In the genomic region with DNA sequence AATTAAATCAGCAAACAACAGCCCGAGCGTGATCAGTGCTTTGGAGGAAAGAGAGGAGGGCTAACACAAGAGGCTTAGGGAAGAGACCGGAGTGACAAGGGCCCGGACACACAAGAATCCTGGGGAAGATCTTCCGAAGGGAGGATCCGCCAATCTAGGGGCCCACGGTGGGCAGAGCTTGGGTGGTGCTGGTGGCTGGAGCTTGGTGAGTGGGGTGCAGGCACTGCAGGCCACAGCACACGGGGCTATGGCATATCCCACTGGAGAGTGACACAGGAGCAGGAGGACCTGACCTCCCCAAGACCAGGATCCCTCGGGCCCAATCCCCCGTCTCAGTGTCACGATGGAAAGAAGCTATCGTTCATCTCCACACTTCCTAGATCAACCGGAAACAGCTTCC, we compare ENCODE assay signal across 26 cellular contexts.
A peak's percentile ranks its signal among the peaks of the same experiment; 100 is the strongest.
DNase-seq lines count a peak whose midpoint lies in the region; ATAC-seq, FAIRE-seq and TF ChIP-seq lines count a peak whose summit lies in the region.
"Had no signal": no experiment of that assay in that cellular context is flagged by ENCODE, and none has a peak within 500 bp of the region (broad histone marks: within the 10 kb centered on the region; RNA-seq: fewer than 3 reads in every experiment).

No MANE protein-coding gene starts in this region.

- intact Hi-C loops in kidney (cut with DNase I): no loop called here
- intact Hi-C loops in spleen (cut with DNase I; ENCODE audit: low total_unique reads): no loop called here

- FAIRE-seq in kidney (lab: Jason Lieb, UNC): no peak
- FAIRE-seq: A549, D721Med, GM12891, GM18507, H54 had no signal

- H3K9me3 ChIP-seq in kidney (ENCODE audit: control insufficient read depth in 1 of 2, low read length in 2 of 2): no peaks in the 10 kb centered on the region
- H3K9me3 ChIP-seq in osteoblast (ENCODE audit: low read depth, low read length): no peaks in the 10 kb centered on the region
- no peaks in the 10 kb centered on the region for H3K9me3 ChIP-seq in spleen
- H3K9me3 ChIP-seq: A549; BLaER1 treated with 17β-estradiol and CSF1 and Interleukin-3, amounts not matched to agents 10 nM and 100 nM had no signal

- 86 to 93% (median 89%) methylated on average over 13 of the region's 13 CpGs for WGBS in spleen, 5 donors

- H3K36me3 Mint-ChIP-seq in activated naive CD4-positive, alpha-beta T cell treated with anti-CD3 and anti-CD28 coated beads, Interleukin-2, amount 50 U/mL, for 72 hours: no peaks in the 10 kb centered on the region
- H3K36me3 Mint-ChIP-seq: CD14-positive monocyte; CD8-positive, alpha-beta memory T cell had no signal

- DNase-seq in H7: peak; percentile 26
- DNase-seq in kidney: peak; percentile 46
- peak; percentile 14 for DNase-seq in osteoblast (ENCODE audit: insufficient read length, low spot score, missing footprints)
- peak; percentile 27 for DNase-seq in spleen
- no peak for DNase-seq in T-helper 1 cell
- DNase-seq in NCI-H2029 treated with DMSO at 0.1 percent for 48 hours (lab: John Stamatoyannopoulos, UW): no peak
- DNase-seq in activated naive CD4-positive, alpha-beta T cell treated with anti-CD3 and anti-CD28 coated beads, Interleukin-2, amount 50 U/mL, for 72 hours (ENCODE audit: low spot score in 2 of 2): no peak
- DNase-seq: 8988T; ACHN; AML-193; BE2C; CD4-positive, alpha-beta T cell; CD8-positive, alpha-beta memory T cell; DMS53; DMS79 treated with DMSO at 0.1 percent for 48 hours; GF-D8; GOT3; HCEC 1CT had no signal

- H3K27ac ChIP-seq in kidney (ENCODE audit: low read depth in 2 of 2, low read length in 2 of 2) (no peak overlapping the region), osteoblast (ENCODE audit: low read depth, low read length) (no peak overlapping the region), spleen (no peak overlapping the region)
- H3K27ac ChIP-seq: A549; BLaER1 treated with 17β-estradiol and CSF1 and Interleukin-3, amounts not matched to agents 10 nM and 100 nM had no signal

- ATAC-seq in GM18511 (IDR thresholded peaks at IDR 0.05; ENCODE audit: unreplicated experiment): no peak
- no peak for ATAC-seq in activated naive CD4-positive, alpha-beta T cell treated with anti-CD3 and anti-CD28 coated beads, Interleukin-2, amount 50 U/mL, for 72 hours
- ATAC-seq: A549 had no signal

- H3K9ac ChIP-seq in kidney (ENCODE audit: low read length in 2 of 2): no peak overlapping the region
- H3K9ac ChIP-seq: BLaER1 treated with 17β-estradiol and CSF1 and Interleukin-3, amounts not matched to agents 10 nM and 100 nM had no signal

- no peak overlapping the region for H3K27ac Mint-ChIP-seq in activated naive CD4-positive, alpha-beta T cell treated with anti-CD3 and anti-CD28 coated beads, Interleukin-2, amount 50 U/mL, for 72 hours
- H3K27ac Mint-ChIP-seq: CD14-positive monocyte; CD4-positive, alpha-beta T cell; CD8-positive, alpha-beta memory T cell had no signal

- TF ChIP-seq CTCF in kidney (IDR thresholded peaks at IDR 0.05; ENCODE audit: borderline replicate concordance, extremely low read depth, insufficient read depth) (no peak), osteoblast (IDR thresholded peaks at IDR 0.05; ENCODE audit: extremely low read depth, low read depth, low read length) (no peak), spleen (IDR thresholded peaks at IDR 0.05 in 8 of 11, conservative IDR thresholded peaks at IDR 0.05 in 3 of 11) (no peak)

- no peaks in the 10 kb centered on the region for H3K79me2 ChIP-seq in osteoblast (ENCODE audit: insufficient read depth, low read length)

- no peaks in the 10 kb centered on the region for H3K36me3 ChIP-seq in H7 (replicated peaks; ENCODE audit: control insufficient read depth, insufficient read depth, low read length)
- no peaks in the 10 kb centered on the region for H3K36me3 ChIP-seq in kidney (ENCODE audit: control insufficient read depth in 1 of 2, insufficient read depth in 2 of 2, low read length in 2 of 2)
- H3K36me3 ChIP-seq in osteoblast (ENCODE audit: insufficient read depth, low read length): no peaks in the 10 kb centered on the region
- peaks cover 0 to 22% (median 4%) of the 10 kb centered on the region in 6 donors for H3K36me3 ChIP-seq in spleen
- H3K36me3 ChIP-seq: BE2C; BLaER1 treated with 17β-estradiol and CSF1 and Interleukin-3, amounts not matched to agents 10 nM and 100 nM had no signal

- H3K4me2 ChIP-seq in osteoblast (ENCODE audit: insufficient read depth, low read length): no peak overlapping the region
- H3K4me2 ChIP-seq: A549; BLaER1 treated with 17β-estradiol and CSF1 and Interleukin-3, amounts not matched to agents 10 nM and 100 nM had no signal

- no peak overlapping the region for H2AFZ ChIP-seq in osteoblast (ENCODE audit: low read length)

- H4K20me1 ChIP-seq in osteoblast (ENCODE audit: insufficient read depth, low read length): no peaks in the 10 kb centered on the region
- H4K20me1 ChIP-seq: BLaER1 treated with 17β-estradiol and CSF1 and Interleukin-3, amounts not matched to agents 10 nM and 100 nM had no signal

- TF ChIP-seq POLR2A in spleen (IDR thresholded peaks at IDR 0.05): no peak

- H3K4me3 ChIP-seq in H7 (ENCODE audit: insufficient read depth, low read depth, low read length) (no peak overlapping the region), kidney (ENCODE audit: low read length in 2 of 2) (no peak overlapping the region), osteoblast (ENCODE audit: insufficient read depth, low read length) (no peak overlapping the region), spleen (no peak overlapping the region)
- H3K4me3 ChIP-seq: A549; BLaER1 treated with 17β-estradiol and CSF1 and Interleukin-3, amounts not matched to agents 10 nM and 100 nM had no signal

- H3K4me1 ChIP-seq in kidney (ENCODE audit: control insufficient read depth in 1 of 2, insufficient read depth in 1 of 2, low read depth in 1 of 2, low read length in 2 of 2) (no peaks in the 10 kb centered on the region), osteoblast (ENCODE audit: insufficient read depth, low read length) (no peaks in the 10 kb centered on the region), spleen (peaks cover 0 to 6% (median 0%) of the 10 kb centered on the region in 6 donors)
- H3K4me1 ChIP-seq: A549, BE2C had no signal

- H3K27me3 ChIP-seq in H7 (ENCODE audit: control insufficient read depth, insufficient read depth, low read length) (no peaks in the 10 kb centered on the region), osteoblast (ENCODE audit: insufficient read depth, low read length) (no peaks in the 10 kb centered on the region), spleen (replicated peaks in 1 of 7) (no peaks in the 10 kb centered on the region)
- H3K27me3 ChIP-seq: BE2C; BLaER1 treated with 17β-estradiol and CSF1 and Interleukin-3, amounts not matched to agents 10 nM and 100 nM had no signal

- H3K9me3 Mint-ChIP-seq in activated naive CD4-positive, alpha-beta T cell treated with anti-CD3 and anti-CD28 coated beads, Interleukin-2, amount 50 U/mL, for 72 hours: no peaks in the 10 kb centered on the region
- H3K9me3 Mint-ChIP-seq: CD4-positive, alpha-beta T cell; CD8-positive, alpha-beta memory T cell had no signal

Comparison
In these comparisons a context has a peak if more than half of its experiments do, and no peak if none do; other contexts are left out.
1. DNase-seq: peak in H7 (single experiment), kidney (single experiment), osteoblast (single experiment) and spleen (single experiment); none in T-helper 1 cell (0 of 5), NCI-H2029 treated with DMSO at 0.1 percent for 48 hours (single experiment) and activated naive CD4-positive, alpha-beta T cell treated with anti-CD3 and anti-CD28 coated beads, Interleukin-2, amount 50 U/mL, for 72 hours (0 of 2).